In genomic region chr6:72580281-72580940, GRCh38 we compare ENCODE assay signal across 8 cellular contexts. TPM values are rescaled to one million over a fixed set of nuclear protein-coding genes. Genes with fewer than 3 reads are reported as not detected.
DNase-seq lines count a peak whose midpoint lies in the region; ATAC-seq and TF ChIP-seq lines count a peak whose summit lies in the region.

No MANE protein-coding gene starts in this region.

- no TSS peak for BruUV-seq in Calu3 (replicated peaks; lab: Mats Ljungman, UMichigan)

- peak overlapping the region; percentile 62 for H3K4me2 ChIP-seq in OCI-LY3 (ENCODE audit: low read length)

- CTCF ChIA-PET in Calu3 (lab: Charles Lee) = interaction anchor here (0.6 to 2.2 kb wide), 13 partner anchors 11 to 705 kb away, joined by 3 to 66 read pairs (median 4); no protein-coding TSS in a partner anchor

- TF ChIP-seq CTCF in Calu3 (IDR thresholded peaks at IDR 0.05; ENCODE audit: unreplicated experiment) = peak; percentile 43
- TF ChIP-seq CTCF in OCI-LY3 (IDR thresholded peaks at IDR 0.05; ENCODE audit: low read depth, low read length) = peak; percentile 92
- TF ChIP-seq CTCF in psoas muscle (IDR thresholded peaks at IDR 0.05) = peak; percentile 30
- no peak for TF ChIP-seq CTCF in lower leg skin (IDR thresholded peaks at IDR 0.05)
- TF ChIP-seq CTCF in omental fat pad (IDR thresholded peaks at IDR 0.05) = no peak

- H3K4me3 Mint-ChIP-seq in Calu3 (ENCODE audit: low read depth, unreplicated experiment) = no peak overlapping the region
- peak overlapping the region in 1 of 2 donors; percentile 21 for H3K4me3 Mint-ChIP-seq in effector memory CD8-positive, alpha-beta T cell

- H3K4me3 ChIP-seq in OCI-LY3 (ENCODE audit: low read length) (peak overlapping the region; percentile 32), psoas muscle (no peak overlapping the region), lower leg skin (ENCODE audit: low read depth, poor library complexity, severe bottlenecking) (no peak overlapping the region)

- H2AFZ ChIP-seq in OCI-LY3 (ENCODE audit: low read depth, low read length) = peak overlapping the region; percentile 63

- H3K4me1 Mint-ChIP-seq in Calu3 (ENCODE audit: low read depth, unreplicated experiment) = no peaks in the 10 kb centered on the region
- peaks cover 0 to 5% of the 10 kb centered on the region in 2 donors for H3K4me1 Mint-ChIP-seq in effector memory CD8-positive, alpha-beta T cell (ENCODE audit: low read depth in 2 of 2)

- ATAC-seq in GM19395 (IDR thresholded peaks at IDR 0.05; ENCODE audit: unreplicated experiment) (peak; percentile 89), psoas muscle (peak in 1 of 4 donors; percentile 62), omental fat pad (ENCODE audit: low FRiP score) (no peak)
- ATAC-seq in effector memory CD8-positive, alpha-beta T cell (replicated peaks) = peak; percentile 43

- H3K4me1 ChIP-seq in OCI-LY3 (ENCODE audit: low read length) = peaks cover 3% of the 10 kb centered on the region; the same call in 1 of the 2 replicates
- H3K4me1 ChIP-seq in psoas muscle = no peaks in the 10 kb centered on the region

- no peaks in the 10 kb centered on the region for H3K79me2 ChIP-seq in OCI-LY3 (ENCODE audit: low read length)

- H3K36me3 ChIP-seq in OCI-LY3 (replicated peaks; ENCODE audit: low read depth, low read length) (no peaks in the 10 kb centered on the region), psoas muscle (ENCODE audit: insufficient read depth in 1 of 2, low read depth in 1 of 2) (no peaks in the 10 kb centered on the region)

- no peaks in the 10 kb centered on the region for H4K20me1 ChIP-seq in OCI-LY3 (ENCODE audit: insufficient read depth, low read length)

- H3K27me3 ChIP-seq in OCI-LY3 (ENCODE audit: low read depth, low read length) (0 out of 2 replicates have a peak, but pooled peaks cover 4% of the 10 kb centered on the region), psoas muscle (ENCODE audit: insufficient read depth in 3 of 3, low read length in 2 of 3) (no peaks in the 10 kb centered on the region)

- H3K27ac ChIP-seq in OCI-LY3 (ENCODE audit: low read length) (no peak overlapping the region), psoas muscle (no peak overlapping the region)

- H3K27ac Mint-ChIP-seq in Calu3 (ENCODE audit: unreplicated experiment) = no peak overlapping the region
- H3K27ac Mint-ChIP-seq in effector memory CD8-positive, alpha-beta T cell = no peak overlapping the region

- WGBS in psoas muscle, 3 donors = 22 to 29% (median 23%) methylated on average over 6 of the region's 6 CpGs
- 23 to 26% methylated on average over 6 of the region's 6 CpGs for WGBS in lower leg skin, 2 donors

- no peaks in the 10 kb centered on the region for H3K9me3 Mint-ChIP-seq in Calu3 (ENCODE audit: low read depth, unreplicated experiment)
- H3K9me3 Mint-ChIP-seq in effector memory CD8-positive, alpha-beta T cell = no peaks in the 10 kb centered on the region

- no peak for TF ChIP-seq POLR2A in lower leg skin (IDR thresholded peaks at IDR 0.05)

- no peak overlapping the region; the same call in 1 of the 2 replicates for H3K9ac ChIP-seq in OCI-LY3 (ENCODE audit: low read length)

- intact Hi-C loops in Calu3 (cut with micrococcal nuclease; ENCODE audit: unreplicated experiment) = loop anchor here (5.0 kb wide), 2 partner anchors 58 to 168 kb away; no protein-coding TSS in a partner anchor
- intact Hi-C loops in psoas muscle (cut with DNase I) = loop anchor here in 1 of 2 donors (10.0 kb wide), 1 partner anchor 166 kb away; no protein-coding TSS in a partner anchor
- intact Hi-C loops in lower leg skin (cut with DNase I; ENCODE audit: low total_unique reads) = no loop called here

- no peaks in the 10 kb centered on the region for H3K27me3 Mint-ChIP-seq in Calu3 (ENCODE audit: unreplicated experiment)
- no peaks in the 10 kb centered on the region for H3K27me3 Mint-ChIP-seq in effector memory CD8-positive, alpha-beta T cell

- DNase-seq in Calu3 (peak; percentile 44), HS-5 (ENCODE audit: low read depth) (peak; percentile 62), psoas muscle (no peak), lower leg skin (ENCODE audit: low spot score in 2 of 2) (no peak), omental fat pad (ENCODE audit: low spot score) (no peak)
- no peak for DNase-seq in effector memory CD8-positive, alpha-beta T cell

- H3K36me3 Mint-ChIP-seq in Calu3 (ENCODE audit: insufficient read depth, unreplicated experiment) = no peaks in the 10 kb centered on the region
- H3K36me3 Mint-ChIP-seq in effector memory CD8-positive, alpha-beta T cell (ENCODE audit: insufficient read depth) = no peaks in the 10 kb centered on the region

- no peaks in the 10 kb centered on the region for H3K9me3 ChIP-seq in OCI-LY3 (ENCODE audit: insufficient read depth, low read length)
- H3K9me3 ChIP-seq in psoas muscle = no peaks in the 10 kb centered on the region

RNA-seq across cellular contexts. Expression of gene KCNQ5, which starts 41.5 kb away (rescaled TPM):
- total RNA-seq in Calu3 (2022) = 0.10 TPM in 1 of 2 replicates, not detected in the other
- 10 to 100 TPM; 25.7 to 90.7 (median 73.3) TPM for total RNA-seq in psoas muscle
- 10 to 100 TPM in 1 of 3 donors, 1 to 10 TPM in 2; 4.4 to 10.6 (median 5.6) TPM for polyA plus RNA-seq in psoas muscle
- under 1 TPM; 0.52 to 0.97 (median 0.59) TPM for total RNA-seq in lower leg skin
- under 1 TPM in 2 of 4 donors, not detected in 2; 0.16 to 0.24 TPM for total RNA-seq in omental fat pad

Comparison
In these comparisons a context has a peak if more than half of its experiments do, and no peak if none do; other contexts are left out.
1. DNase-seq: peak in Calu3 (single experiment) and HS-5 (single experiment); none in effector memory CD8-positive, alpha-beta T cell (0 of 3), psoas muscle (0 of 2), lower leg skin (0 of 2) and omental fat pad (single experiment).
2. CTCF ChIP-seq: peak in Calu3 (single experiment), OCI-LY3 (single experiment) and psoas muscle (single experiment); none in lower leg skin (0 of 3) and omental fat pad (0 of 3).
3. RNA of gene KCNQ5, which starts 41.5 kb away (total RNA-seq): 25.7 to 90.7 TPM in psoas muscle; 0.52 to 0.97 TPM in lower leg skin, 0.10 TPM in Calu3 and 0.16 to 0.24 TPM in omental fat pad; every median in the first group is over 10 times any median in the second.